Comparison of ENCODE assay signal across 21 cellular contexts in genomic region chr2:69995511-69995910, GRCh38. TPM values are rescaled to one million over a fixed set of nuclear protein-coding genes. Genes with fewer than 3 reads are reported as not detected.
DNase-seq lines count a peak whose midpoint lies in the region; ATAC-seq, FAIRE-seq and TF ChIP-seq lines count a peak whose summit lies in the region.
"Had no signal": no experiment of that assay in that cellular context is flagged by ENCODE, and none has a peak within 500 bp of the region (broad histone marks: within the 10 kb centered on the region; RNA-seq: fewer than 3 reads in every experiment).

No MANE protein-coding gene starts in this region.

- BruUV-seq in mammary epithelial cell (replicated peaks; lab: Mats Ljungman, UMichigan), result no TSS peak

- no peaks in the 10 kb centered on the region for H3K9me3 Mint-ChIP-seq in activated T-helper 17 cell treated with anti-CD3 and anti-CD28 coated beads, Interleukin-2, amount 50 U/mL, for 72 hours

- ATAC-seq in activated T-helper 17 cell treated with anti-CD3 and anti-CD28 coated beads, Interleukin-2, amount 50 U/mL, for 72 hours (replicated peaks), result no peak
- ATAC-seq in sciatic nerve, result no peak

- DNase-seq in activated CD8-positive, alpha-beta memory T cell treated with anti-CD3 and anti-CD28 coated beads for 24 hours, result peak; percentile 26
- no peak for DNase-seq in activated CD8-positive, alpha-beta memory T cell treated with anti-CD3 and anti-CD28 coated beads, Interleukin-2, amount 50 U/mL, for 4 hours
- DNase-seq in kidney, result peak; percentile 41
- peak; percentile 21 for DNase-seq in sciatic nerve (ENCODE audit: low spot score)
- DNase-seq in mammary epithelial cell, result no peak
- no peak for DNase-seq in HT-29 (ENCODE audit: low spot score)
- no peak for DNase-seq in HuH-7.5 (ENCODE audit: low spot score)
- DNase-seq: 8988T, COR-L47, DMS 273 treated with DMSO at 0.1 percent for 48 hours, DND-41, GOT3, NCI-H1105, NCI-H2081, NCI-H2171 treated with DMSO at 0.1 percent for 48 hours, NCI-H446 treated with DMSO at 0.1 percent for 48 hours, SHP77 had no signal

- H3K27ac ChIP-seq in kidney (ENCODE audit: low read depth in 2 of 2, low read length in 2 of 2) (no peak overlapping the region), mammary epithelial cell (ENCODE audit: insufficient read depth, low read depth, low read length) (no peak overlapping the region)

- no peak overlapping the region for H2AFZ ChIP-seq in mammary epithelial cell (ENCODE audit: low read depth, low read length)

- no peaks in the 10 kb centered on the region for H3K27me3 Mint-ChIP-seq in activated T-helper 17 cell treated with anti-CD3 and anti-CD28 coated beads, Interleukin-2, amount 50 U/mL, for 72 hours
- H3K27me3 Mint-ChIP-seq: B cell had no signal

- dilution Hi-C loops in mammary epithelial cell (cut with HindIII; ENCODE audit: low sequenced_read_pairs), result no loop called here

- H3K27me3 ChIP-seq in mammary epithelial cell (ENCODE audit: insufficient read depth, low read length), result no peaks in the 10 kb centered on the region

- peaks cover 7% of the 10 kb centered on the region for H3K4me1 Mint-ChIP-seq in activated T-helper 17 cell treated with anti-CD3 and anti-CD28 coated beads, Interleukin-2, amount 50 U/mL, for 72 hours
- H3K4me1 Mint-ChIP-seq: B cell had no signal

- in situ Hi-C loops in mammary epithelial cell (cut with MboI; ENCODE audit: low sequenced_read_pairs in 2 of 2), result no loop called here

- peaks cover 15% of the 10 kb centered on the region for H3K36me3 Mint-ChIP-seq in activated T-helper 17 cell treated with anti-CD3 and anti-CD28 coated beads, Interleukin-2, amount 50 U/mL, for 72 hours (ENCODE audit: low read depth)

- no peaks in the 10 kb centered on the region for H3K4me1 ChIP-seq in kidney (ENCODE audit: control insufficient read depth in 1 of 2, insufficient read depth in 1 of 2, low read depth in 1 of 2, low read length in 2 of 2)
- peaks cover 23% of the 10 kb centered on the region for H3K4me1 ChIP-seq in mammary epithelial cell (ENCODE audit: insufficient read depth, low read length)

- no peaks in the 10 kb centered on the region for H4K20me1 ChIP-seq in mammary epithelial cell (ENCODE audit: insufficient read depth, low read length)

- H3K9me3 ChIP-seq in kidney (ENCODE audit: control insufficient read depth in 1 of 2, low read length in 2 of 2), result no peaks in the 10 kb centered on the region
- no peaks in the 10 kb centered on the region for H3K9me3 ChIP-seq in mammary epithelial cell (replicated peaks; ENCODE audit: insufficient read depth, low read length)

- 100% methylated on average over 3 of the region's 3 CpGs for WGBS in mammary epithelial cell (ENCODE audit: low coverage, missing lambda C conversion rate)

- no peaks in the 10 kb centered on the region for H3K36me3 ChIP-seq in kidney (ENCODE audit: control insufficient read depth in 1 of 2, insufficient read depth in 2 of 2, low read length in 2 of 2)
- H3K36me3 ChIP-seq in mammary epithelial cell (ENCODE audit: insufficient read depth, low read length), result no peaks in the 10 kb centered on the region

- H3K4me2 ChIP-seq in mammary epithelial cell (ENCODE audit: insufficient read depth, low read depth, low read length), result no peak overlapping the region

- H3K9ac ChIP-seq in kidney (ENCODE audit: low read length in 2 of 2) (no peak overlapping the region), mammary epithelial cell (ENCODE audit: insufficient read depth, low read length) (no peak overlapping the region)

- TF ChIP-seq CTCF in kidney (IDR thresholded peaks at IDR 0.05; ENCODE audit: borderline replicate concordance, extremely low read depth, insufficient read depth) (no peak), mammary epithelial cell (conservative IDR thresholded peaks at IDR 0.05 in 1 of 2, IDR thresholded peaks at IDR 0.05 in 1 of 2; ENCODE audit: extremely low read depth in 1 of 2, insufficient read depth in 1 of 2, low read depth in 1 of 2, low read length in 2 of 2) (no peak)

- intact Hi-C loops in kidney (cut with DNase I) (no loop called here), sciatic nerve (cut with DNase I) (no loop called here), mammary epithelial cell (cut with micrococcal nuclease) (loop anchor here (5.0 kb wide), 1 partner anchor 78 kb away; the partner anchor contains the start of gene MXD1)

- FAIRE-seq in kidney (lab: Jason Lieb, UNC), result no peak
- FAIRE-seq: G401.6, RCC 7860 had no signal

- peak overlapping the region; percentile 16 for H3K27ac Mint-ChIP-seq in activated T-helper 17 cell treated with anti-CD3 and anti-CD28 coated beads, Interleukin-2, amount 50 U/mL, for 72 hours
- H3K27ac Mint-ChIP-seq: B cell had no signal

- H3K4me3 Mint-ChIP-seq in activated T-helper 17 cell treated with anti-CD3 and anti-CD28 coated beads, Interleukin-2, amount 50 U/mL, for 72 hours, result no peak overlapping the region
- H3K4me3 Mint-ChIP-seq: B cell had no signal

- CTCF ChIA-PET in mammary epithelial cell (lab: Charles Lee; ENCODE audit: low non-redundant PET), result no interaction called here

- no peaks in the 10 kb centered on the region for H3K79me2 ChIP-seq in mammary epithelial cell (ENCODE audit: insufficient read depth, low read length)

- H3K4me3 ChIP-seq in kidney (ENCODE audit: low read length in 2 of 2), result no peak overlapping the region
- no peak overlapping the region for H3K4me3 ChIP-seq in mammary epithelial cell (replicated peaks in 1 of 3; ENCODE audit: insufficient read depth in 1 of 3, low read depth in 2 of 3, low read length in 3 of 3)

RNA-seq across cellular contexts. Expression of gene ASPRV1, which starts 34.1 kb away (rescaled TPM):
- 1 to 10 TPM in 1 of 2 donors, under 1 TPM in 1; 0.73 to 3.4 TPM for total RNA-seq in activated T-helper 17 cell treated with anti-CD3 and anti-CD28 coated beads, Interleukin-2, amount 50 U/mL, for 72 hours
- total RNA-seq in kidney (1.6 TPM), sciatic nerve (5.6 TPM), mammary epithelial cell (under 1 TPM in 1 of 2 donors, not detected in 1; 0.17 TPM)
- polyA plus RNA-seq in kidney (ENCODE audit: insufficient read depth, low read depth, low replicate concordance) (2.1 TPM), mammary epithelial cell (0.05 TPM)
- polyA minus RNA-seq in mammary epithelial cell, result not detected
- total RNA-seq in HT-29 (2014; rRNA removed; shearing (Covaris generic)), result 1.1 and 2.1 TPM in 2 replicates

Comparison
In these comparisons a context has a peak if more than half of its experiments do, and no peak if none do; other contexts are left out.
1. DNase-seq: peak in activated CD8-positive, alpha-beta memory T cell treated with anti-CD3 and anti-CD28 coated beads for 24 hours (single experiment), kidney (single experiment) and sciatic nerve (single experiment); none in activated CD8-positive, alpha-beta memory T cell treated with anti-CD3 and anti-CD28 coated beads, Interleukin-2, amount 50 U/mL, for 4 hours (single experiment), mammary epithelial cell (single experiment), HT-29 (single experiment) and HuH-7.5 (single experiment).